ENCODE assay signal across 8 cellular contexts in genomic region chr6:150143521-150144293, GRCh38. TPM values are rescaled to one million over a fixed set of nuclear protein-coding genes. Genes with fewer than 3 reads are reported as not detected.
DNase-seq lines count a peak whose midpoint lies in the region; ATAC-seq and TF ChIP-seq lines count a peak whose summit lies in the region.

No MANE protein-coding gene starts in this region.

- H3K4me1 ChIP-seq in OCI-LY3 (ENCODE audit: low read length) (peaks cover 32% of the 10 kb centered on the region), parathyroid adenoma (no peaks in the 10 kb centered on the region)

- peak overlapping the region; percentile 78 for H3K4me3 ChIP-seq in OCI-LY3 (ENCODE audit: low read length)
- H3K4me3 ChIP-seq in fibroblast of the aortic adventitia (ENCODE audit: low read depth, low read length): peak overlapping the region; percentile 48
- H3K4me3 ChIP-seq in parathyroid adenoma (ENCODE audit: low read depth, low read length): peak overlapping the region; percentile 48

- TF ChIP-seq CTCF in OCI-LY3 (IDR thresholded peaks at IDR 0.05; ENCODE audit: low read depth, low read length): no peak
- no peak for TF ChIP-seq CTCF in fibroblast of the aortic adventitia (IDR thresholded peaks at IDR 0.05; ENCODE audit: insufficient read depth, low read length)
- TF ChIP-seq CTCF in parathyroid adenoma (IDR thresholded peaks at IDR 0.05): no peak

- H3K36me3 ChIP-seq in OCI-LY3 (replicated peaks; ENCODE audit: low read depth, low read length) (no peaks in the 10 kb centered on the region), parathyroid adenoma (ENCODE audit: control insufficient read depth, insufficient read depth, low read length) (no peaks in the 10 kb centered on the region)

- DNase-seq in D341Med (ENCODE audit: low spot score) (peak; percentile 53), fibroblast of the aortic adventitia (ENCODE audit: low read depth) (no peak), GF-D8 (lab: John Stamatoyannopoulos, UW) (no peak)
- no peak for DNase-seq in effector CD8-positive, alpha-beta T cell (lab: John Stamatoyannopoulos, UW)

- no peaks in the 10 kb centered on the region for H4K20me1 ChIP-seq in OCI-LY3 (ENCODE audit: insufficient read depth, low read length)

- H2AFZ ChIP-seq in OCI-LY3 (ENCODE audit: low read depth, low read length) (peak overlapping the region; percentile 46; the same call in 1 of the 2 replicates), parathyroid adenoma (peak overlapping the region; percentile 72)

- peak overlapping the region; percentile 53 for H3K9ac ChIP-seq in OCI-LY3 (ENCODE audit: low read length)
- H3K9ac ChIP-seq in parathyroid adenoma: no peak overlapping the region

- H3K27me3 ChIP-seq in OCI-LY3 (ENCODE audit: low read depth, low read length): peaks cover 42% of the 10 kb centered on the region
- H3K27me3 ChIP-seq in parathyroid adenoma (ENCODE audit: control insufficient read depth, insufficient read depth, low read length): no peaks in the 10 kb centered on the region

- ATAC-seq in GM19463 (IDR thresholded peaks at IDR 0.05; ENCODE audit: unreplicated experiment) (no peak), HG02884 (IDR thresholded peaks at IDR 0.05; ENCODE audit: unreplicated experiment) (no peak)

- no peaks in the 10 kb centered on the region; the same call in 1 of the 2 replicates for H3K79me2 ChIP-seq in OCI-LY3 (ENCODE audit: low read length)
- H3K79me2 ChIP-seq in parathyroid adenoma: no peaks in the 10 kb centered on the region

- H3K4me2 ChIP-seq in OCI-LY3 (ENCODE audit: low read length) (peak overlapping the region; percentile 62), parathyroid adenoma (ENCODE audit: low read length) (peak overlapping the region; percentile 67)

- H3K9me3 ChIP-seq in OCI-LY3 (ENCODE audit: insufficient read depth, low read length) (no peaks in the 10 kb centered on the region), parathyroid adenoma (ENCODE audit: control insufficient read depth, low read length) (no peaks in the 10 kb centered on the region)

- H3K27ac ChIP-seq in OCI-LY3 (ENCODE audit: low read length) (no peak overlapping the region), parathyroid adenoma (no peak overlapping the region)

RNA-seq across cellular contexts. Expression of gene PPP1R14C, which starts 0.9 kb away (rescaled TPM):
- 2.1 TPM in 1 of 2 replicates, not detected in the other for total RNA-seq in fibroblast of the aortic adventitia (ENCODE audit: low replicate concordance)
